18 cellular contexts compared by ENCODE assay signal in the genomic region with DNA sequence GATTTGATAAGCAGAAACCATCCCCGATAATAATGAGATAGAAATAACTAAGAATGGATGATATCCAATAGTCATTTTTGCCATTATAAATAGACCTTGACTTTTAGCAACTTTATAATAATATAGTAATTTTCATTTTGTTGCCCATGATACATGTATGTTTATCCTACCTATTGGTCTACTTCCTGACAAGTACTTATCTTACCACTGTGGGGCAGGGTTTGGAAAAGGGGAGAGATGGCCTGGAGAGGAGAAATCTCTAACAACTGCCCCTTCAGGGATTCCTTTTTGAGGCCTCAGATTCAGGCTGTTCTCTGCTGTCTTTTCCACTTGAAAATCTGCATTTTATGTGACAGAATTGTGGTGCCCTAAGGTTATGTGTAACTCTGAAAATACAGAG. TPM values are rescaled to one million over a fixed set of nuclear protein-coding genes. Genes with fewer than 3 reads are reported as not detected.
DNase-seq lines count a peak whose midpoint lies in the region; ATAC-seq, FAIRE-seq and TF ChIP-seq lines count a peak whose summit lies in the region.
"Had no signal": no experiment of that assay in that cellular context is flagged by ENCODE, and none has a peak within 500 bp of the region (broad histone marks: within the 10 kb centered on the region; RNA-seq: fewer than 3 reads in every experiment).

No MANE protein-coding gene starts in this region.

- H2BK20ac ChIP-seq in H1 (ENCODE audit: low read length): no peak overlapping the region

- 96% methylated on average over 1 of the region's 1 CpG; no CpG with 5 or more reads in 1 of the 2 experiments for WGBS in H1 (ENCODE audit: extremely low coverage in 1 of 2, insufficient coverage in 1 of 2, insufficient read length in 1 of 2, insufficient replicate concordance in 2 of 2, low coverage in 1 of 2, low lambda C conversion rate in 2 of 2, missing lambda C conversion rate in 1 of 2), 2 experiments

- H3K23me2 ChIP-seq in H1 (ENCODE audit: low read depth, low read length): no peaks in the 10 kb centered on the region

- H2BK12ac ChIP-seq in H1 (ENCODE audit: low read depth, low read length): no peak overlapping the region

- H2BK120ac ChIP-seq in H1 (replicated peaks; ENCODE audit: low read depth, low read length): no peak overlapping the region

- no peaks in the 10 kb centered on the region for H3K79me1 ChIP-seq in H1 (ENCODE audit: low read depth, low read length)

- H3K4me1 Mint-ChIP-seq in activated naive CD4-positive, alpha-beta T cell treated with anti-CD3 and anti-CD28 coated beads, Interleukin-2, amount 10 ng/mL, durations not matched to agents 7 days and 5 days: peaks cover 11% of the 10 kb centered on the region
- H3K4me1 Mint-ChIP-seq: stimulated activated memory B cell treated with anti-CD40 and anti-IgM and Interleukin-4, amounts not matched to agents 10 μg/mL and 1 μg/mL and 100 μg/mL, for 72 hours had no signal

- H3K4me2 ChIP-seq in H1 (ENCODE audit: insufficient read depth in 1 of 2, low read depth in 2 of 2, low read length in 2 of 2): no peak overlapping the region

- H3K9me3 ChIP-seq in H1 (ENCODE audit: insufficient read depth in 2 of 2, low read depth in 1 of 2, low read length in 1 of 2): no peaks in the 10 kb centered on the region
- H3K9me3 ChIP-seq: pancreas, right lobe of liver, tibial artery had no signal

- H3K14ac ChIP-seq in H1 (ENCODE audit: insufficient read length): no peak overlapping the region

- H4K5ac ChIP-seq in H1 (ENCODE audit: insufficient read length, low read depth, low read length): no peak overlapping the region

- no peak overlapping the region for H2AFZ ChIP-seq in H1 (ENCODE audit: low read length)

- H4K8ac ChIP-seq in H1 (ENCODE audit: extremely low read depth, insufficient read depth, low read length): no peak overlapping the region

- H3K9me3 Mint-ChIP-seq in activated naive CD4-positive, alpha-beta T cell treated with anti-CD3 and anti-CD28 coated beads, Interleukin-2, amount 10 ng/mL, durations not matched to agents 7 days and 5 days: no peaks in the 10 kb centered on the region
- H3K9me3 Mint-ChIP-seq: stimulated activated memory B cell treated with anti-CD40 and anti-IgM and Interleukin-4, amounts not matched to agents 10 μg/mL and 1 μg/mL and 100 μg/mL, for 72 hours had no signal

- no peaks in the 10 kb centered on the region for H3K36me3 ChIP-seq in H1 (ENCODE audit: control insufficient read depth in 2 of 4, insufficient read depth in 4 of 4, low read length in 3 of 4)
- H3K36me3 ChIP-seq: pancreas, right lobe of liver, tibial artery had no signal

- H2BK5ac ChIP-seq in H1 (ENCODE audit: low read depth, low read length): no peak overlapping the region

- H3K27me3 Mint-ChIP-seq in activated naive CD4-positive, alpha-beta T cell treated with anti-CD3 and anti-CD28 coated beads, Interleukin-2, amount 10 ng/mL, durations not matched to agents 7 days and 5 days: no peaks in the 10 kb centered on the region
- H3K27me3 Mint-ChIP-seq: stimulated activated memory B cell treated with anti-CD40 and anti-IgM and Interleukin-4, amounts not matched to agents 10 μg/mL and 1 μg/mL and 100 μg/mL, for 72 hours had no signal

- H3K4me3 ChIP-seq in H1 (ENCODE audit: extremely low read depth in 1 of 4, insufficient read depth in 2 of 4, low read depth in 3 of 4, low read length in 4 of 4) (no peak overlapping the region), retinal pigment epithelial cell (ENCODE audit: low read length) (no peak overlapping the region)
- H3K4me3 ChIP-seq: pancreas, right lobe of liver, tibial artery had no signal

- H3K23ac ChIP-seq in H1 (ENCODE audit: insufficient read length): no peak overlapping the region

- H2BK15ac ChIP-seq in H1 (ENCODE audit: low read length): no peak overlapping the region

- H3K4ac ChIP-seq in H1 (replicated peaks; ENCODE audit: insufficient read length, low read depth, low read length): no peak overlapping the region

- H3K9ac ChIP-seq in H1 (replicated peaks in 1 of 4; ENCODE audit: extremely low read depth in 1 of 4, low read depth in 3 of 4, low read length in 3 of 4): no peak overlapping the region

- CTCF ChIA-PET in activated naive CD4-positive, alpha-beta T cell treated with anti-CD3 and anti-CD28 coated beads, Interleukin-2, amount 10 ng/mL, durations not matched to agents 7 days and 5 days (lab: Charles Lee): interaction anchor here (0.7 kb wide), 1 partner anchor 29 kb away, joined by 3 read pairs; no protein-coding TSS in a partner anchor
- CTCF ChIA-PET in H1 (lab: Charles Lee; ENCODE audit: partially characterized antibody): interaction anchor here (1.0 kb wide), 1 partner anchor 11 kb away, joined by 4 read pairs; no protein-coding TSS in a partner anchor

- no peaks in the 10 kb centered on the region for H3K27me3 ChIP-seq in H1 (replicated peaks in 1 of 4; ENCODE audit: control insufficient read depth in 3 of 4, extremely low read depth in 1 of 4, insufficient read depth in 3 of 4, low read length in 3 of 4)
- H3K27me3 ChIP-seq: pancreas, right lobe of liver, tibial artery had no signal

- no peaks in the 10 kb centered on the region for H4K20me1 ChIP-seq in H1 (replicated peaks in 1 of 2; ENCODE audit: control insufficient read depth in 1 of 2, insufficient read depth in 2 of 2, low read length in 2 of 2)

- no peak overlapping the region for H3K27ac ChIP-seq in H1 (ENCODE audit: low read depth, low read length)
- H3K27ac ChIP-seq: pancreas, right lobe of liver, tibial artery had no signal

- TF ChIP-seq RAD21 in H1 (IDR thresholded peaks at IDR 0.05 in 1 of 2, conservative IDR thresholded peaks at IDR 0.05 in 1 of 2; ENCODE audit: low read depth in 2 of 2, low read length in 2 of 2): peak in 1 of 2 experiments; percentile 26; a peak in 1 of 4 replicates

- H3K56ac ChIP-seq in H1 (replicated peaks; ENCODE audit: insufficient read length, low read depth, low read length): no peak overlapping the region

- no peak overlapping the region for H3K4me3 Mint-ChIP-seq in activated naive CD4-positive, alpha-beta T cell treated with anti-CD3 and anti-CD28 coated beads, Interleukin-2, amount 10 ng/mL, durations not matched to agents 7 days and 5 days
- H3K4me3 Mint-ChIP-seq: stimulated activated memory B cell treated with anti-CD40 and anti-IgM and Interleukin-4, amounts not matched to agents 10 μg/mL and 1 μg/mL and 100 μg/mL, for 72 hours had no signal

- no peak overlapping the region for H4K91ac ChIP-seq in H1 (replicated peaks; ENCODE audit: insufficient read length, low read length)

- H2AK5ac ChIP-seq in H1 (ENCODE audit: low read depth, low read length): no peak overlapping the region

- no peak for ATAC-seq in HG03378 (IDR thresholded peaks at IDR 0.05; ENCODE audit: unreplicated experiment)
- ATAC-seq: pancreas; right lobe of liver; stimulated activated memory B cell treated with anti-CD40 and anti-IgM and Interleukin-4, amounts not matched to agents 10 μg/mL and 1 μg/mL and 100 μg/mL, for 72 hours had no signal

- H3K18ac ChIP-seq in H1 (ENCODE audit: extremely low read depth, low read length): no peak overlapping the region

- POLR2A ChIA-PET in H1 (lab: Charles Lee; ENCODE audit: partially characterized antibody): no interaction called here

- no peaks in the 10 kb centered on the region for H3K79me2 ChIP-seq in H1 (ENCODE audit: control insufficient read depth in 1 of 2, insufficient read depth in 2 of 2, low read length in 2 of 2)

- DNase-seq in activated naive CD4-positive, alpha-beta T cell treated with anti-CD3 and anti-CD28 coated beads, Interleukin-2, amount 10 ng/mL, durations not matched to agents 7 days and 5 days: no peak
- no peak for DNase-seq in activated naive CD4-positive, alpha-beta T cell treated with Interleukin-2 at 50 U/mL for 16 hours
- DNase-seq in RKO (ENCODE audit: low spot score): peak; percentile 5
- no peak for DNase-seq in H1 (ENCODE audit: low read depth in 1 of 2, low spot score in 2 of 2)
- DNase-seq in retinal pigment epithelial cell (ENCODE audit: low read depth): no peak
- no peak for DNase-seq in hippocampal formation (lab: John Stamatoyannopoulos, UW)
- no peak for DNase-seq in SW480 (ENCODE audit: low spot score)
- DNase-seq: effector memory CD4-positive, alpha-beta T cell; head of caudate nucleus; KG1; mammary epithelial cell; NCI-H187 treated with DMSO at 0.1 percent for 48 hours; pancreas; right lobe of liver; SW 1271; tibial artery had no signal

- no peaks in the 10 kb centered on the region for H3K4me1 ChIP-seq in H1 (replicated peaks in 1 of 4; ENCODE audit: control insufficient read depth in 3 of 4, insufficient read depth in 4 of 4, low read length in 3 of 4)
- H3K4me1 ChIP-seq: pancreas, right lobe of liver had no signal

- TF ChIP-seq EP300 in H1 (IDR thresholded peaks at IDR 0.05; ENCODE audit: borderline replicate concordance in 1 of 2, low read depth in 2 of 2, low read length in 2 of 2): no peak

- no peak for FAIRE-seq in H1 (lab: Jason Lieb, UNC)
- FAIRE-seq: pancreas had no signal

- no peak for TF ChIP-seq POLR2A in H1 (IDR thresholded peaks at IDR 0.05; ENCODE audit: control extremely low read depth in 1 of 2, low read depth in 2 of 2, low read length in 2 of 2)

- TF ChIP-seq CTCF in H1 (IDR thresholded peaks at IDR 0.05; ENCODE audit: control extremely low read depth in 1 of 3, insufficient read depth in 1 of 3, low read depth in 1 of 3, low read length in 3 of 3) (peak in 2 of 3 experiments; percentile 21 to 29; a peak in 2 of 4 replicates), retinal pigment epithelial cell (conservative IDR thresholded peaks at IDR 0.05; ENCODE audit: low read depth, low read length) (peak; percentile 3)

- peaks cover 75% of the 10 kb centered on the region for H3K36me3 Mint-ChIP-seq in activated naive CD4-positive, alpha-beta T cell treated with anti-CD3 and anti-CD28 coated beads, Interleukin-2, amount 10 ng/mL, durations not matched to agents 7 days and 5 days

- peak overlapping the region; percentile 14 for H3K27ac Mint-ChIP-seq in activated naive CD4-positive, alpha-beta T cell treated with anti-CD3 and anti-CD28 coated beads, Interleukin-2, amount 10 ng/mL, durations not matched to agents 7 days and 5 days
- H3K27ac Mint-ChIP-seq: stimulated activated memory B cell treated with anti-CD40 and anti-IgM and Interleukin-4, amounts not matched to agents 10 μg/mL and 1 μg/mL and 100 μg/mL, for 72 hours had no signal

TF ChIP-seq in H1, 55 proteins besides CTCF, POLR2A, EP300 and RAD21 (continues in another document):
- TF ChIP-seq FOSL1 (IDR thresholded peaks at IDR 0.05; ENCODE audit: insufficient read depth, low read depth, low read length) (no peak), SIX5 (IDR thresholded peaks at IDR 0.05; ENCODE audit: low read depth, low read length) (no peak), KDM4A (IDR thresholded peaks at IDR 0.05; ENCODE audit: low read depth, low read length, severe bottlenecking) (no peak)

RNA-seq across cellular contexts. Expression of gene FAM98B, which starts 42.2 kb away (rescaled TPM):
- total RNA-seq in H1 (2021; fragmentation: NEBNext Ultra II Directional; extraction: Animal tissue kit (Norgen Biotek cat#: 25700)): 44.6 and 48.4 TPM in 2 replicates
- polyA plus RNA-seq in H1 (2011; rRNA removed): 3.1 and 5.9 TPM in 2 replicates
- polyA plus RNA-seq in H1 (2011; cell fraction: cytosol; rRNA removed): 9.5 TPM
- polyA plus RNA-seq in H1 (2011; cell fraction: nucleus; rRNA removed): 1.8 TPM
- polyA plus RNA-seq in H1 (2012, experiment 1 of 2): 14.1 to 38.7 TPM (median 18.3 TPM) in 4 replicates
- polyA plus RNA-seq in H1 (2012, experiment 2 of 2): 13.1 TPM
- 34.2 TPM for polyA plus RNA-seq in H1 (2013, experiment 1 of 2)
- polyA plus RNA-seq in H1 (2013, experiment 2 of 2): 35.6 TPM
- 4.5 and 7.1 TPM in 2 replicates for polyA minus RNA-seq in H1 (2011; rRNA and poly(A)+ RNA removed)
- 6.4 TPM for polyA minus RNA-seq in H1 (2011; cell fraction: cytosol; rRNA and poly(A)+ RNA removed)
- 20.1 TPM for polyA minus RNA-seq in H1 (2011; cell fraction: nucleus; rRNA and poly(A)+ RNA removed)
